In genomic region chr2:233353769-233354499, GRCh38 we compare ENCODE assay signal across 8 cellular contexts. TPM values are rescaled to one million over a fixed set of nuclear protein-coding genes. Genes with fewer than 3 reads are reported as not detected.
DNase-seq lines count a peak whose midpoint lies in the region; ATAC-seq and TF ChIP-seq lines count a peak whose summit lies in the region.

Gene DGKD (plus strand): TSS chr2:233354494. CDS start chr2:233354519, 25 bp downstream.

- peak; percentile 63 to 72 (median 65) for DNase-seq in CD4-positive, alpha-beta memory T cell
- DNase-seq in HK-2 (ENCODE audit: unreplicated experiment) (peak; percentile 51), RPMI8226 (peak; percentile 68), activated gamma-delta T cell treated with Interleukin-2 at 50 U/mL for 16 hours (peak; percentile 71), germinal center (ENCODE audit: low spot score) (peak; percentile 96), omental fat pad (ENCODE audit: low spot score) (no peak), thoracic aorta (ENCODE audit: low spot score) (no peak)

- H3K4me3 ChIP-seq in CD4-positive, alpha-beta memory T cell (ENCODE audit: low read length in 2 of 2), result peak within 1 kb of the TSS; percentile 75 to 76
- peak within 1 kb of the TSS; percentile 90 for H3K4me3 ChIP-seq in thoracic aorta

- peak within 1 kb of the TSS; percentile 89 to 98 (median 94) for H3K4me3 Mint-ChIP-seq in CD4-positive, alpha-beta memory T cell

- ATAC-seq in GM19328 (IDR thresholded peaks at IDR 0.05; ENCODE audit: unreplicated experiment) (peak; percentile 42), omental fat pad (ENCODE audit: low FRiP score) (peak; percentile 84), thoracic aorta (ENCODE audit: insufficient number of reproducible peaks, low FRiP score, low read depth) (peak; percentile 58)

- H3K9me3 ChIP-seq in CD4-positive, alpha-beta memory T cell (ENCODE audit: control insufficient read depth in 1 of 2, low read length in 2 of 2), result no peaks in the 10 kb centered on the region
- H3K9me3 ChIP-seq in thoracic aorta, result no peaks in the 10 kb centered on the region

- peaks cover 48% of the 10 kb centered on the region for H3K4me1 ChIP-seq in CD4-positive, alpha-beta memory T cell (ENCODE audit: insufficient read depth, low read length)
- peaks cover 10 to 31% of the 10 kb centered on the region in 2 donors for H3K4me1 ChIP-seq in thoracic aorta (ENCODE audit: control insufficient read depth in 1 of 2, low read depth in 2 of 2)

- H3K4me1 Mint-ChIP-seq in CD4-positive, alpha-beta memory T cell, result peaks cover 51 to 75% (median 57%) of the 10 kb centered on the region in 4 donors

- peaks cover 13 to 19% of the 10 kb centered on the region in 2 donors for H3K36me3 Mint-ChIP-seq in CD4-positive, alpha-beta memory T cell

- H3K27ac Mint-ChIP-seq in CD4-positive, alpha-beta memory T cell, result peak within 1 kb of the TSS; percentile 91 to 97 (median 92)

- H3K27me3 ChIP-seq in CD4-positive, alpha-beta memory T cell (ENCODE audit: insufficient read depth, low read length), result no peaks in the 10 kb centered on the region
- no peaks in the 10 kb centered on the region for H3K27me3 ChIP-seq in thoracic aorta (replicated peaks; ENCODE audit: insufficient read depth)

- POLR2A ChIA-PET in CD4-positive, alpha-beta memory T cell (lab: Charles Lee; ENCODE audit: partially characterized antibody), result interaction anchor here (0.6 to 3.1 kb wide), 11 partner anchors 9 to 102 kb away, joined by 3 to 44 read pairs (median 3); partner anchors contain the start of gene ATG16L1

- CTCF ChIA-PET in CD4-positive, alpha-beta memory T cell (lab: Charles Lee; ENCODE audit: partially characterized antibody), result interaction anchor here (0.6 to 1.7 kb wide), 23 partner anchors 9 to 1074 kb away, joined by 3 to 24 read pairs (median 3); partner anchors contain the start of gene ATG16L1

- H3K27me3 Mint-ChIP-seq in CD4-positive, alpha-beta memory T cell, result peaks cover 0 to 1% of the 10 kb centered on the region in 2 donors

- TF ChIP-seq CTCF in omental fat pad (IDR thresholded peaks at IDR 0.05), result no peak
- peak; percentile 70 for TF ChIP-seq CTCF in thoracic aorta (IDR thresholded peaks at IDR 0.05)

- no peaks in the 10 kb centered on the region for H3K36me3 ChIP-seq in CD4-positive, alpha-beta memory T cell (ENCODE audit: insufficient read depth, low read length)
- H3K36me3 ChIP-seq in thoracic aorta, result no peaks in the 10 kb centered on the region

- intact Hi-C loops in CD4-positive, alpha-beta memory T cell (cut with micrococcal nuclease), result loop anchor here (1.0 to 5.0 kb wide), 3 partner anchors 23 to 89 kb away; no protein-coding TSS in a partner anchor

- peak within 1 kb of the TSS; percentile 55 for H3K27ac ChIP-seq in CD4-positive, alpha-beta memory T cell (ENCODE audit: low read depth, low read length)
- peak within 1 kb of the TSS in 1 of 2 donors; percentile 8 for H3K27ac ChIP-seq in thoracic aorta

- H3K9me3 Mint-ChIP-seq in CD4-positive, alpha-beta memory T cell, result peaks cover 0 to 2% (median 0%) of the 10 kb centered on the region in 8 donors

RNA-seq across cellular contexts. Expression of gene DGKD, which starts in this region (rescaled TPM):
- total RNA-seq in CD4-positive, alpha-beta memory T cell, result 100 to 1,000 TPM; 129 to 136 TPM
- polyA plus RNA-seq in CD4-positive, alpha-beta memory T cell, result 10 to 100 TPM in 1 of 2 donors, 1 to 10 TPM in 1; 8.9 to 28.1 TPM
- total RNA-seq in omental fat pad, result 10 to 100 TPM; 15.3 to 37.5 (median 22.9) TPM
- total RNA-seq in thoracic aorta, result 10 to 100 TPM; 47.3 to 47.9 TPM

Comparison
In these comparisons a context has a peak if more than half of its experiments do, and no peak if none do; other contexts are left out.
1. DNase-seq: peak in CD4-positive, alpha-beta memory T cell (5 of 5), HK-2 (single experiment), RPMI8226 (single experiment), activated gamma-delta T cell treated with Interleukin-2 at 50 U/mL for 16 hours (single experiment) and germinal center (single experiment); none in omental fat pad (single experiment) and thoracic aorta (single experiment).
2. Peak in every context shown above with its lines, with median percentiles within 50 percentile points of each other: ATAC-seq.